1 cellular context compared by ENCODE assay signal in the genomic region with DNA sequence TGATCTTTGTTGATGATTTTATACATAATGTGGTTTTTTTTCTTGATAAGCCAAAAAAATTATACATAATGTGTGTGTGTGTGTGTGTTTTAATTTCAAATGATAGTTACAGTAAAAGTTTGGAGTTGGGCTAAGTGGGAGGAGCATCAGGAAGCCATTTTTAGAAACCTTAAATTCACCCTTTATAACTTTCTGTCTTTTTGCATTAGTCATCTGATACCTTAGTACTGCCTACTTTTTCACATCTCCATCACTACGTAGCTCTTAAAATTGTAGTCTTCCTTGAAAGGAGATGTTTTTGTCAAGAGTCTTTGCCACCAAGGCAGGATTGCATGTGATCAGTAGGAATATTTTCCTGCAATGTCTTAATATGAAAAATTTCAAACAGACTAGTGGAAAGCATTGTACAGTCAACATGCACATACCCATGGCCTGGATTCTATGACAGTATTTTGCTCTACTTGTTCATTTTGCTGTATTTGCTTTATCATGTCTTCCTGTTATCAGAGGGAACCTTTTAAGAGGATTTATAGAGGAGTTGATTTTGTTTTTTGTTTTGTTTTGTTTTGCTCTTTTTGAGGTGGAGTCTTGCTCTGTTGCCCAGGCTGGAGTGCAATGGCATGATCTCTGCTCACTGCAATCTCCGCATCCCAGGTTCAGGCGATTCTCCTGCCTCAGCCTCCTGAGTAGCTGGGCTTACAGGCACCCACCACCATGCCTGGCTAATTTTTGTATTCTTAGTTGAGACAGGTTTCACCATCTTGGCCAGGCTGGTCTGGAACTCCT.
TF ChIP-seq lines count a peak whose summit lies in the region.

No MANE protein-coding gene starts in this region.

TF ChIP-seq in GM23338, 12 proteins besides CTCF, POLR2A, EP300 and RAD21 (continued from another document):
- TF ChIP-seq, protein P1, sequence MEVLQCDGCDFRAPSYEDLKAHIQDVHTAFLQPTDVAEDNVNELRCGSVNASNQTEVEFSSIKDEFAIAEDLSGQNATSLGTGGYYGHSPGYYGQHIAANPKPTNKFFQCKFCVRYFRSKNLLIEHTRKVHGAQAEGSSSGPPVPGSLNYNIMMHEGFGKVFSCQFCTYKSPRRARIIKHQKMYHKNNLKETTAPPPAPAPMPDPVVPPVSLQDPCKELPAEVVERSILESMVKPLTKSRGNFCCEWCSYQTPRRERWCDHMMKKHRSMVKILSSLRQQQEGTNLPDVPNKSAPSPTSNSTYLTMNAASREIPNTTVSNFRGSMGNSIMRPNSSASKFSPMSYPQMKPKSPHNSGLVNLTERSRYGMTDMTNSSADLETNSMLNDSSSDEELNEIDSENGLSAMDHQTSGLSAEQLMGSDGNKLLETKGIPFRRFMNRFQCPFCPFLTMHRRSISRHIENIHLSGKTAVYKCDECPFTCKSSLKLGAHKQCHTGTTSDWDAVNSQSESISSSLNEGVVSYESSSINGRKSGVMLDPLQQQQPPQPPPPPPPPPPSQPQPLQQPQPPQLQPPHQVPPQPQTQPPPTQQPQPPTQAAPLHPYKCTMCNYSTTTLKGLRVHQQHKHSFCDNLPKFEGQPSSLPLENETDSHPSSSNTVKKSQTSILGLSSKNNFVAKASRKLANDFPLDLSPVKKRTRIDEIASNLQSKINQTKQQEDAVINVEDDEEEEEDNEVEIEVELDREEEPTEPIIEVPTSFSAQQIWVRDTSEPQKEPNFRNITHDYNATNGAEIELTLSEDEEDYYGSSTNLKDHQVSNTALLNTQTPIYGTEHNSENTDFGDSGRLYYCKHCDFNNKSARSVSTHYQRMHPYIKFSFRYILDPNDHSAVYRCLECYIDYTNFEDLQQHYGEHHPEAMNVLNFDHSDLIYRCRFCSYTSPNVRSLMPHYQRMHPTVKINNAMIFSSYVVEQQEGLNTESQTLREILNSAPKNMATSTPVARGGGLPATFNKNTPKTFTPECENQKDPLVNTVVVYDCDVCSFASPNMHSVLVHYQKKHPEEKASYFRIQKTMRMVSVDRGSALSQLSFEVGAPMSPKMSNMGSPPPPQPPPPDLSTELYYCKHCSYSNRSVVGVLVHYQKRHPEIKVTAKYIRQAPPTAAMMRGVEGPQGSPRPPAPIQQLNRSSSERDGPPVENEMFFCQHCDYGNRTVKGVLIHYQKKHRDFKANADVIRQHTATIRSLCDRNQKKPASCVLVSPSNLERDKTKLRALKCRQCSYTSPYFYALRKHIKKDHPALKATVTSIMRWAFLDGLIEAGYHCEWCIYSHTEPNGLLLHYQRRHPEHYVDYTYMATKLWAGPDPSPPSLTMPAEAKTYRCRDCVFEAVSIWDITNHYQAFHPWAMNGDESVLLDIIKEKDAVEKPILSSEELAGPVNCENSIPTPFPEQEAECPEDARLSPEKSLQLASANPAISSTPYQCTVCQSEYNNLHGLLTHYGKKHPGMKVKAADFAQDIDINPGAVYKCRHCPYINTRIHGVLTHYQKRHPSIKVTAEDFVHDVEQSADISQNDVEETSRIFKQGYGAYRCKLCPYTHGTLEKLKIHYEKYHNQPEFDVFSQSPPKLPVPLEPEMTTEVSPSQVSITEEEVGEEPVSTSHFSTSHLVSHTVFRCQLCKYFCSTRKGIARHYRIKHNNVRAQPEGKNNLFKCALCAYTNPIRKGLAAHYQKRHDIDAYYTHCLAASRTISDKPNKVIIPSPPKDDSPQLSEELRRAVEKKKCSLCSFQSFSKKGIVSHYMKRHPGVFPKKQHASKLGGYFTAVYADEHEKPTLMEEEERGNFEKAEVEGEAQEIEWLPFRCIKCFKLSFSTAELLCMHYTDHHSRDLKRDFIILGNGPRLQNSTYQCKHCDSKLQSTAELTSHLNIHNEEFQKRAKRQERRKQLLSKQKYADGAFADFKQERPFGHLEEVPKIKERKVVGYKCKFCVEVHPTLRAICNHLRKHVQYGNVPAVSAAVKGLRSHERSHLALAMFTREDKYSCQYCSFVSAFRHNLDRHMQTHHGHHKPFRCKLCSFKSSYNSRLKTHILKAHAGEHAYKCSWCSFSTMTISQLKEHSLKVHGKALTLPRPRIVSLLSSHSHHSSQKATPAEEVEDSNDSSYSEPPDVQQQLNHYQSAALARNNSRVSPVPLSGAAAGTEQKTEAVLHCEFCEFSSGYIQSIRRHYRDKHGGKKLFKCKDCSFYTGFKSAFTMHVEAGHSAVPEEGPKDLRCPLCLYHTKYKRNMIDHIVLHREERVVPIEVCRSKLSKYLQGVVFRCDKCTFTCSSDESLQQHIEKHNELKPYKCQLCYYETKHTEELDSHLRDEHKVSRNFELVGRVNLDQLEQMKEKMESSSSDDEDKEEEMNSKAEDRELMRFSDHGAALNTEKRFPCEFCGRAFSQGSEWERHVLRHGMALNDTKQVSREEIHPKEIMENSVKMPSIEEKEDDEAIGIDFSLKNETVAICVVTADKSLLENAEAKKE (CRISPR knock-in tag; IDR thresholded peaks at IDR 0.05): no peak
- TF ChIP-seq STAT1 (IDR thresholded peaks at IDR 0.05; ENCODE audit: unreplicated experiment): no peak
- TF ChIP-seq CREB1 (CRISPR knock-in tag; IDR thresholded peaks at IDR 0.05; ENCODE audit: low read depth): no peak
- TF ChIP-seq, protein P2, sequence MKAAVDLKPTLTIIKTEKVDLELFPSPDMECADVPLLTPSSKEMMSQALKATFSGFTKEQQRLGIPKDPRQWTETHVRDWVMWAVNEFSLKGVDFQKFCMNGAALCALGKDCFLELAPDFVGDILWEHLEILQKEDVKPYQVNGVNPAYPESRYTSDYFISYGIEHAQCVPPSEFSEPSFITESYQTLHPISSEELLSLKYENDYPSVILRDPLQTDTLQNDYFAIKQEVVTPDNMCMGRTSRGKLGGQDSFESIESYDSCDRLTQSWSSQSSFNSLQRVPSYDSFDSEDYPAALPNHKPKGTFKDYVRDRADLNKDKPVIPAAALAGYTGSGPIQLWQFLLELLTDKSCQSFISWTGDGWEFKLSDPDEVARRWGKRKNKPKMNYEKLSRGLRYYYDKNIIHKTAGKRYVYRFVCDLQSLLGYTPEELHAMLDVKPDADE (IDR thresholded peaks at IDR 0.05): no peak
- no peak for TF ChIP-seq EZH2 (IDR thresholded peaks at IDR 0.05; ENCODE audit: low read depth, unreplicated experiment)
- TF ChIP-seq EZH2phosphoT487 (IDR thresholded peaks at IDR 0.05; ENCODE audit: unreplicated experiment): no peak
- TF ChIP-seq ZNF331 (CRISPR knock-in tag; IDR thresholded peaks at IDR 0.05; ENCODE audit: low read depth): no peak
- TF ChIP-seq, protein P3, sequence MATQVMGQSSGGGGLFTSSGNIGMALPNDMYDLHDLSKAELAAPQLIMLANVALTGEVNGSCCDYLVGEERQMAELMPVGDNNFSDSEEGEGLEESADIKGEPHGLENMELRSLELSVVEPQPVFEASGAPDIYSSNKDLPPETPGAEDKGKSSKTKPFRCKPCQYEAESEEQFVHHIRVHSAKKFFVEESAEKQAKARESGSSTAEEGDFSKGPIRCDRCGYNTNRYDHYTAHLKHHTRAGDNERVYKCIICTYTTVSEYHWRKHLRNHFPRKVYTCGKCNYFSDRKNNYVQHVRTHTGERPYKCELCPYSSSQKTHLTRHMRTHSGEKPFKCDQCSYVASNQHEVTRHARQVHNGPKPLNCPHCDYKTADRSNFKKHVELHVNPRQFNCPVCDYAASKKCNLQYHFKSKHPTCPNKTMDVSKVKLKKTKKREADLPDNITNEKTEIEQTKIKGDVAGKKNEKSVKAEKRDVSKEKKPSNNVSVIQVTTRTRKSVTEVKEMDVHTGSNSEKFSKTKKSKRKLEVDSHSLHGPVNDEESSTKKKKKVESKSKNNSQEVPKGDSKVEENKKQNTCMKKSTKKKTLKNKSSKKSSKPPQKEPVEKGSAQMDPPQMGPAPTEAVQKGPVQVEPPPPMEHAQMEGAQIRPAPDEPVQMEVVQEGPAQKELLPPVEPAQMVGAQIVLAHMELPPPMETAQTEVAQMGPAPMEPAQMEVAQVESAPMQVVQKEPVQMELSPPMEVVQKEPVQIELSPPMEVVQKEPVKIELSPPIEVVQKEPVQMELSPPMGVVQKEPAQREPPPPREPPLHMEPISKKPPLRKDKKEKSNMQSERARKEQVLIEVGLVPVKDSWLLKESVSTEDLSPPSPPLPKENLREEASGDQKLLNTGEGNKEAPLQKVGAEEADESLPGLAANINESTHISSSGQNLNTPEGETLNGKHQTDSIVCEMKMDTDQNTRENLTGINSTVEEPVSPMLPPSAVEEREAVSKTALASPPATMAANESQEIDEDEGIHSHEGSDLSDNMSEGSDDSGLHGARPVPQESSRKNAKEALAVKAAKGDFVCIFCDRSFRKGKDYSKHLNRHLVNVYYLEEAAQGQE (IDR thresholded peaks at IDR 0.05; ENCODE audit: unreplicated experiment): no peak
